ENCODE assay signal across 15 cellular contexts in genomic region chr2:64291181-64291580, GRCh38.
DNase-seq lines count a peak whose midpoint lies in the region; ATAC-seq, FAIRE-seq and TF ChIP-seq lines count a peak whose summit lies in the region.
"Had no signal": no experiment of that assay in that cellular context is flagged by ENCODE, and none has a peak within 500 bp of the region (broad histone marks: within the 10 kb centered on the region; RNA-seq: fewer than 3 reads in every experiment).

No MANE protein-coding gene starts in this region.

- intact Hi-C loops in ovary (cut with DNase I): no loop called here

- WGBS in small intestine, 3 donors: 72 to 89% (median 85%) methylated on average over 1 of the region's 1 CpG
- WGBS in ovary, 3 donors: 60 to 92% (median 67%) methylated on average over 1 of the region's 1 CpG

- H3K36me3 Mint-ChIP-seq in activated T-cell treated with anti-CD3 and anti-CD28 coated beads, Interleukin-2, amount 50 U/mL, for 72 hours (ENCODE audit: insufficient read depth in 2 of 2): no peaks in the 10 kb centered on the region
- H3K36me3 Mint-ChIP-seq: activated naive CD4-positive, alpha-beta T cell treated with anti-CD3 and anti-CD28 coated beads, Interleukin-2, amount 10 ng/mL, durations not matched to agents 7 days and 5 days; CD8-positive, alpha-beta T cell had no signal

- no peaks in the 10 kb centered on the region for H3K79me2 ChIP-seq in fibroblast of lung (ENCODE audit: control insufficient read depth, insufficient read depth, low read length)

- no peak for TF ChIP-seq EP300 in ovary (IDR thresholded peaks at IDR 0.05)

- H3K27ac ChIP-seq in fibroblast of lung (ENCODE audit: insufficient read depth, low read length) (no peak overlapping the region), small intestine (ENCODE audit: low read depth in 1 of 2, low read length in 1 of 2) (no peak overlapping the region), ovary (no peak overlapping the region)

- H3K27me3 ChIP-seq in fibroblast of lung (ENCODE audit: control insufficient read depth, insufficient read depth, low read length) (peaks cover 6% of the 10 kb centered on the region), small intestine (ENCODE audit: control insufficient read depth in 2 of 2, insufficient read depth in 2 of 2, low read length in 2 of 2) (no peaks in the 10 kb centered on the region), ovary (no peaks in the 10 kb centered on the region)

- DNase-seq in GM12865 (ENCODE audit: low read depth): peak; percentile 13
- peak; percentile 26 for DNase-seq in T1000 (lab: John Stamatoyannopoulos, UW)
- peak; percentile 69 to 73 for DNase-seq in fibroblast of lung (ENCODE audit: low read depth in 2 of 2)
- DNase-seq in small intestine: peak; percentile 72
- DNase-seq in activated T-cell treated with anti-CD3 and anti-CD28 coated beads, Interleukin-2, amount 50 U/mL, for 72 hours: no peak
- no peak for DNase-seq in ovary
- DNase-seq in islet precursor cell: no peak
- DNase-seq in stimulated activated CD4-positive, alpha-beta T cell treated with anti-CD3 and anti-CD28 coated beads, Interleukin-1b, Interleukin-23, amount 100 ng/mL, for 48 hours: no peak
- DNase-seq: activated CD4-positive, alpha-beta memory T cell treated with anti-CD3 and anti-CD28 coated beads, Interleukin-2, amount 10 ng/mL, durations not matched to agents 7 days and 5 days; activated naive CD4-positive, alpha-beta T cell treated with anti-CD3 and anti-CD28 coated beads, Interleukin-2, amount 10 ng/mL, durations not matched to agents 7 days and 5 days; CD8-positive, alpha-beta T cell; NCI-H2029; stimulated activated CD4-positive, alpha-beta T cell treated with anti-CD3 and anti-CD28 coated beads, Interleukin-4, amount 100 ng/mL, for 4 hours; T-helper 1 cell had no signal

- no peak overlapping the region for H3K9ac ChIP-seq in fibroblast of lung (ENCODE audit: insufficient read depth, low read length)

- peaks cover 14% of the 10 kb centered on the region for H3K4me1 ChIP-seq in fibroblast of lung (ENCODE audit: control insufficient read depth, extremely low read depth, insufficient read depth, low read length)
- peaks cover 0 to 4% of the 10 kb centered on the region in 2 donors for H3K4me1 ChIP-seq in small intestine (ENCODE audit: control insufficient read depth in 2 of 2, insufficient read depth in 1 of 2, low read depth in 1 of 2, low read length in 1 of 2)
- H3K4me1 ChIP-seq in ovary (ENCODE audit: insufficient read depth): peaks cover 11% of the 10 kb centered on the region

- no peak for TF ChIP-seq CTCF in GM12865 (IDR thresholded peaks at IDR 0.05; ENCODE audit: insufficient read depth, low read depth, low read length, missing control alignments)
- TF ChIP-seq CTCF in fibroblast of lung (conservative IDR thresholded peaks at IDR 0.05 in 1 of 2, IDR thresholded peaks at IDR 0.05 in 1 of 2; ENCODE audit: low read depth in 1 of 2, low read length in 2 of 2): no peak
- TF ChIP-seq CTCF in ovary (IDR thresholded peaks at IDR 0.05): no peak

- H3K4me3 ChIP-seq in GM12865 (ENCODE audit: low read depth, low read length): no peak overlapping the region
- no peak overlapping the region for H3K4me3 ChIP-seq in fibroblast of lung (replicated peaks in 1 of 4; ENCODE audit: control extremely low read depth in 1 of 4, insufficient read depth in 1 of 4, low read depth in 3 of 4, low read length in 4 of 4)
- H3K4me3 ChIP-seq in small intestine (ENCODE audit: low read depth in 1 of 2, low read length in 2 of 2): no peak overlapping the region
- H3K4me3 ChIP-seq in ovary: no peak overlapping the region

- no peak for TF ChIP-seq POLR2A in ovary (IDR thresholded peaks at IDR 0.05)

- H3K27ac Mint-ChIP-seq in activated T-cell treated with anti-CD3 and anti-CD28 coated beads, Interleukin-2, amount 50 U/mL, for 72 hours: no peak overlapping the region
- H3K27ac Mint-ChIP-seq: activated CD4-positive, alpha-beta memory T cell treated with anti-CD3 and anti-CD28 coated beads, Interleukin-2, amount 10 ng/mL, durations not matched to agents 7 days and 5 days; activated naive CD4-positive, alpha-beta T cell treated with anti-CD3 and anti-CD28 coated beads, Interleukin-2, amount 10 ng/mL, durations not matched to agents 7 days and 5 days; CD8-positive, alpha-beta T cell; dendritic cell treated with granulocyte-macrophage colony-stimulating factor and Interleukin-4, amounts not matched to agents 40 ng/mL and 50 ng/mL, for 4 days had no signal

- H3K9me3 Mint-ChIP-seq in activated T-cell treated with anti-CD3 and anti-CD28 coated beads, Interleukin-2, amount 50 U/mL, for 72 hours: peaks cover 0 to 5% of the 10 kb centered on the region in 2 donors
- H3K9me3 Mint-ChIP-seq: activated CD4-positive, alpha-beta memory T cell treated with anti-CD3 and anti-CD28 coated beads, Interleukin-2, amount 10 ng/mL, durations not matched to agents 7 days and 5 days; activated naive CD4-positive, alpha-beta T cell treated with anti-CD3 and anti-CD28 coated beads, Interleukin-2, amount 10 ng/mL, durations not matched to agents 7 days and 5 days; CD8-positive, alpha-beta T cell; dendritic cell treated with granulocyte-macrophage colony-stimulating factor and Interleukin-4, amounts not matched to agents 40 ng/mL and 50 ng/mL, for 4 days had no signal

- no peak overlapping the region for H3K4me3 Mint-ChIP-seq in activated T-cell treated with anti-CD3 and anti-CD28 coated beads, Interleukin-2, amount 50 U/mL, for 72 hours
- H3K4me3 Mint-ChIP-seq: activated CD4-positive, alpha-beta memory T cell treated with anti-CD3 and anti-CD28 coated beads, Interleukin-2, amount 10 ng/mL, durations not matched to agents 7 days and 5 days; activated naive CD4-positive, alpha-beta T cell treated with anti-CD3 and anti-CD28 coated beads, Interleukin-2, amount 10 ng/mL, durations not matched to agents 7 days and 5 days; CD8-positive, alpha-beta T cell; dendritic cell treated with granulocyte-macrophage colony-stimulating factor and Interleukin-4, amounts not matched to agents 40 ng/mL and 50 ng/mL, for 4 days had no signal

- H4K20me1 ChIP-seq in fibroblast of lung (ENCODE audit: control insufficient read depth, extremely low read depth, insufficient read depth, low read length): no peaks in the 10 kb centered on the region

- H3K4me1 Mint-ChIP-seq in activated T-cell treated with anti-CD3 and anti-CD28 coated beads, Interleukin-2, amount 50 U/mL, for 72 hours (ENCODE audit: low read depth): peaks cover 16% of the 10 kb centered on the region
- H3K4me1 Mint-ChIP-seq: activated naive CD4-positive, alpha-beta T cell treated with anti-CD3 and anti-CD28 coated beads, Interleukin-2, amount 10 ng/mL, durations not matched to agents 7 days and 5 days had no signal

- no peak overlapping the region for H2AFZ ChIP-seq in fibroblast of lung (ENCODE audit: low read length)

- peak overlapping the region; percentile 49 for H3K4me2 ChIP-seq in fibroblast of lung (ENCODE audit: extremely low read depth, insufficient read depth, low read length)

- no peaks in the 10 kb centered on the region for H3K9me3 ChIP-seq in fibroblast of lung (ENCODE audit: control insufficient read depth, insufficient read depth, low read depth, low read length)
- no peaks in the 10 kb centered on the region for H3K9me3 ChIP-seq in small intestine (ENCODE audit: control insufficient read depth, low read depth)
- H3K9me3 ChIP-seq in ovary: no peaks in the 10 kb centered on the region

- no peaks in the 10 kb centered on the region for H3K27me3 Mint-ChIP-seq in activated T-cell treated with anti-CD3 and anti-CD28 coated beads, Interleukin-2, amount 50 U/mL, for 72 hours (ENCODE audit: low read depth)

- no peak for ATAC-seq in activated T-cell treated with anti-CD3 and anti-CD28 coated beads, Interleukin-2, amount 50 U/mL, for 72 hours (replicated peaks in 1 of 2)
- ATAC-seq: CD8-positive, alpha-beta T cell had no signal

- FAIRE-seq in small intestine (lab: Jason Lieb, UNC): no peak

- no peaks in the 10 kb centered on the region for H3K36me3 ChIP-seq in fibroblast of lung (ENCODE audit: control insufficient read depth, insufficient read depth, low read length)
- no peaks in the 10 kb centered on the region for H3K36me3 ChIP-seq in small intestine (ENCODE audit: control insufficient read depth in 2 of 2, insufficient read depth in 2 of 2, low read length in 2 of 2)
- H3K36me3 ChIP-seq in ovary: no peaks in the 10 kb centered on the region

Comparison
In these comparisons a context has a peak if more than half of its experiments do, and no peak if none do; other contexts are left out.
1. DNase-seq: peak in GM12865 (single experiment), T1000 (single experiment), fibroblast of lung (2 of 2) and small intestine (single experiment); none in activated T-cell treated with anti-CD3 and anti-CD28 coated beads, Interleukin-2, amount 50 U/mL, for 72 hours (0 of 2), ovary (0 of 5), islet precursor cell (single experiment) and stimulated activated CD4-positive, alpha-beta T cell treated with anti-CD3 and anti-CD28 coated beads, Interleukin-1b, Interleukin-23, amount 100 ng/mL, for 48 hours (single experiment).